23 cellular contexts compared by ENCODE assay signal in genomic region chr7:88915615-88916014, GRCh38.
"Had no signal": no experiment of that assay in that cellular context is flagged by ENCODE, and none has a peak within 500 bp of the region (broad histone marks: within the 10 kb centered on the region; RNA-seq: fewer than 3 reads in every experiment).

No MANE protein-coding gene starts in this region.

- H3K27me3 Mint-ChIP-seq: IgD-negative memory B cell had no signal

- H3K4me3 Mint-ChIP-seq: IgD-negative memory B cell had no signal

- FAIRE-seq: HTR-8/SVneo had no signal

- H3K9me3 Mint-ChIP-seq: IgD-negative memory B cell had no signal

- H3K4me1 Mint-ChIP-seq: IgD-negative memory B cell had no signal

- DNase-seq: KBM-7, MV-4-11, NCI-H1092, NCI-H1105 treated with DMSO at 0.1 percent for 48 hours, NCI-H1417 treated with DMSO at 0.1 percent for 48 hours, NCI-H146, NCI-H1694 treated with DMSO at 0.1 percent for 48 hours, NCI-H1930, NCI-H2081, NCI-H2107, NCI-H226, NCI-H446, NCI-H510A, NCI-H524 treated with DMSO at 0.1 percent for 48 hours, NCI-H69, NCI-H774, SHP77, SK-N-SH, SW 1271 had no signal

- H3K27ac ChIP-seq: HL-60, RWPE1 had no signal

- H3K27ac Mint-ChIP-seq: IgD-negative memory B cell had no signal

- H3K9me3 ChIP-seq: SK-N-SH had no signal

- H3K36me3 Mint-ChIP-seq: IgD-negative memory B cell had no signal
